Comparison of ENCODE assay signal across 37 cellular contexts in the genomic region with DNA sequence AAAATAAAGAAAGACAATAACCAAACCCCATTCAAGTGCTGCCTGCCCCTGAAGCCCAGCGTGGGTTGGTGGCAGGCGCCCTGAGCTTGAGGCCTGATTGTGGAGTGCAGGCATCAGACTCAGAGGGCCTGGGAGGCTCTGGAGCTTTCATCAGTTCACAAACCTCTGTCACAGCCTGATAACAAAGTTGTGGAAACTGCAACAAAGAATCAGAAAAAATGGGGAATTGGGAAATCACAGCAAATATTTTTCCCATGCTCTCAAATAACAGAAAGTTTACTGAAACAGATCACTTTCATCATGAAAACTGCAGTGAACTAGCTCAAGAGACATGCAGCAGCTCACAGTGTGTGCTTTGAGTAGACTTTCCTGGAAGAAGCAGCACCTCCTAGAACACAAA.
"Had no signal": no experiment of that assay in that cellular context is flagged by ENCODE, and none has a peak within 500 bp of the region (broad histone marks: within the 10 kb centered on the region; RNA-seq: fewer than 3 reads in every experiment).

No MANE protein-coding gene starts in this region.

- H3K27ac Mint-ChIP-seq: activated B cell treated with CpG ODN at 0.5 μM for 24 hours; activated CD4-positive, alpha-beta memory T cell treated with anti-CD3 and anti-CD28 coated beads for 36 hours; activated CD4-positive, alpha-beta T cell treated with anti-CD3 and anti-CD28 coated beads, Interleukin-2, amount 10 ng/mL, durations not matched to agents 24 days and 14 days; activated CD8-positive, alpha-beta T cell treated with anti-CD3 and anti-CD28 coated beads for 36 hours; activated naive CD4-positive, alpha-beta T cell treated with anti-CD3 and anti-CD28 coated beads for 36 hours; activated naive CD4-positive, alpha-beta T cell treated with anti-CD3 and anti-CD28 coated beads, Interleukin-2, amount 50 U/mL, for 72 hours; activated naive CD8-positive, alpha-beta T cell treated with anti-CD3 and anti-CD28 coated beads for 36 hours; activated T-cell treated with anti-CD3 and anti-CD28 coated beads, Interleukin-2, amount 50 U/mL, for 72 hours; activated T-helper 1 cell treated with anti-CD3 and anti-CD28 coated beads, Interleukin-12 subunit alpha, Interleukin-12 subunit beta, Interleukin-2, Interleukin-4 antibody, amounts not matched to agents 30 ng/mL and 10 ng/mL and 1 ng/mL, durations not matched to agents 14 hours and 24 hours and 36 hours; activated T-helper 17 cell treated with anti-CD3 and anti-CD28 coated beads, Interleukin-2, amount 50 U/mL, for 72 hours; brain; T-helper 1 cell treated with Interleukin-12 subunit alpha and Interleukin-12 subunit beta and Interleukin-4 antibody, amounts not matched to agents 30 μg/mL and 1 μg/mL, for 36 hours; T-helper 2 cell treated with Interferon-gamma antibody and Interleukin-4, amounts not matched to agents 5 μg/mL and 100 μg/mL, for 36 hours had no signal

- H3K4me1 ChIP-seq: adrenal gland, ascending aorta had no signal

- H3K36me3 Mint-ChIP-seq: activated CD4-positive, alpha-beta memory T cell treated with anti-CD3 and anti-CD28 coated beads for 36 hours; activated naive CD4-positive, alpha-beta T cell treated with anti-CD3 and anti-CD28 coated beads, Interleukin-2, amount 50 U/mL, for 72 hours; activated naive CD8-positive, alpha-beta T cell treated with anti-CD3 and anti-CD28 coated beads for 36 hours; brain had no signal

- H3K27ac ChIP-seq: adrenal gland, ascending aorta, cardiac muscle cell, VCaP had no signal

- H3K9me3 ChIP-seq: adrenal gland, ascending aorta had no signal

- H3K4me3 ChIP-seq: adrenal gland, ascending aorta, cardiac muscle cell had no signal

- H3K4me3 Mint-ChIP-seq: activated B cell treated with CpG ODN at 0.5 μM for 24 hours; activated CD4-positive, alpha-beta memory T cell treated with anti-CD3 and anti-CD28 coated beads for 36 hours; activated CD4-positive, alpha-beta T cell treated with anti-CD3 and anti-CD28 coated beads, Interleukin-2, amount 10 ng/mL, durations not matched to agents 24 days and 14 days; activated CD8-positive, alpha-beta T cell treated with anti-CD3 and anti-CD28 coated beads for 36 hours; activated naive CD4-positive, alpha-beta T cell treated with anti-CD3 and anti-CD28 coated beads for 36 hours; activated naive CD8-positive, alpha-beta T cell treated with anti-CD3 and anti-CD28 coated beads for 36 hours; activated T-cell treated with anti-CD3 and anti-CD28 coated beads, Interleukin-2, amount 50 U/mL, for 4 hours; activated T-cell treated with anti-CD3 and anti-CD28 coated beads, Interleukin-2, amount 50 U/mL, for 72 hours; activated T-helper 1 cell treated with anti-CD3 and anti-CD28 coated beads, Interleukin-12 subunit alpha, Interleukin-12 subunit beta, Interleukin-2, Interleukin-4 antibody, amounts not matched to agents 30 ng/mL and 10 ng/mL and 1 ng/mL, durations not matched to agents 14 hours and 24 hours and 36 hours; activated T-helper 17 cell treated with anti-CD3 and anti-CD28 coated beads, Interleukin-2, amount 50 U/mL, for 72 hours; brain; central memory CD8-positive, alpha-beta T cell; T-helper 1 cell treated with Interleukin-12 subunit alpha and Interleukin-12 subunit beta and Interleukin-4 antibody, amounts not matched to agents 30 μg/mL and 1 μg/mL, for 36 hours; T-helper 2 cell treated with Interferon-gamma antibody and Interleukin-4, amounts not matched to agents 5 μg/mL and 100 μg/mL, for 36 hours had no signal

- ATAC-seq: activated CD8-positive, alpha-beta T cell treated with anti-CD3 and anti-CD28 coated beads for 36 hours; activated naive CD4-positive, alpha-beta T cell treated with anti-CD3 and anti-CD28 coated beads, Interleukin-2, amount 50 U/mL, for 72 hours; activated T-cell treated with anti-CD3 and anti-CD28 coated beads, Interleukin-2, amount 50 U/mL, for 4 hours; activated T-cell treated with anti-CD3 and anti-CD28 coated beads, Interleukin-2, amount 50 U/mL, for 72 hours; activated T-helper 17 cell treated with anti-CD3 and anti-CD28 coated beads, Interleukin-2, amount 50 U/mL, for 72 hours had no signal

- H3K9me3 Mint-ChIP-seq: activated B cell treated with CpG ODN at 0.5 μM for 24 hours; activated CD8-positive, alpha-beta T cell treated with anti-CD3 and anti-CD28 coated beads for 36 hours; activated naive CD8-positive, alpha-beta T cell treated with anti-CD3 and anti-CD28 coated beads for 36 hours; activated T-cell treated with anti-CD3 and anti-CD28 coated beads, Interleukin-2, amount 50 U/mL, for 4 hours; activated T-cell treated with anti-CD3 and anti-CD28 coated beads, Interleukin-2, amount 50 U/mL, for 72 hours; central memory CD8-positive, alpha-beta T cell; T-helper 2 cell treated with Interferon-gamma antibody and Interleukin-4, amounts not matched to agents 5 μg/mL and 100 μg/mL, for 36 hours had no signal

- H3K27me3 Mint-ChIP-seq: activated B cell treated with CpG ODN at 0.5 μM for 24 hours; activated CD4-positive, alpha-beta memory T cell treated with anti-CD3 and anti-CD28 coated beads for 36 hours; activated T-helper 17 cell treated with anti-CD3 and anti-CD28 coated beads, Interleukin-2, amount 50 U/mL, for 72 hours had no signal

- DNase-seq: activated B cell treated with CpG ODN at 0.5 μM for 24 hours; activated CD4-positive, alpha-beta memory T cell treated with anti-CD3 and anti-CD28 coated beads for 36 hours; activated CD4-positive, alpha-beta T cell treated with anti-CD3 and anti-CD28 coated beads for 4 hours; activated CD4-positive, alpha-beta T cell treated with anti-CD3 and anti-CD28 coated beads, Interleukin-2, amount 10 ng/mL, durations not matched to agents 24 days and 14 days; activated CD4-positive, alpha-beta T cell treated with anti-CD3 and anti-CD28 coated beads, Interleukin-2, amount 50 U/mL, for 1 hour; activated CD4-positive, alpha-beta T cell treated with anti-CD3 and anti-CD28 coated beads, Interleukin-2, amount 50 U/mL, for 4 hours; activated CD4-positive, CD25-positive, alpha-beta regulatory T cell treated with anti-CD3 and anti-CD28 coated beads, Interleukin-2, amount 50 U/mL, for 72 hours; activated CD8-positive, alpha-beta memory T cell treated with anti-CD3 and anti-CD28 coated beads, Interleukin-2, amount 50 U/mL, for 4 hours; activated CD8-positive, alpha-beta T cell treated with anti-CD3 and anti-CD28 coated beads for 36 hours; activated effector memory CD4-positive, alpha-beta T cell treated with anti-CD3 and anti-CD28 coated beads, Interleukin-2, amount 50 U/mL, for 16 hours; activated gamma-delta T cell treated with Interleukin-2 at 50 U/mL for 16 hours; activated naive CD4-positive, alpha-beta T cell; activated naive CD4-positive, alpha-beta T cell treated with anti-CD3 and anti-CD28 coated beads for 36 hours; activated naive CD4-positive, alpha-beta T cell treated with anti-CD3 and anti-CD28 coated beads, Interleukin-2, amount 50 U/mL, for 16 hours; activated naive CD8-positive, alpha-beta T cell treated with anti-CD3 and anti-CD28 coated beads for 36 hours; activated T-cell treated with anti-CD3 and anti-CD28 coated beads for 4 hours; activated T-cell treated with anti-CD3 and anti-CD28 coated beads, Interleukin-2, amount 50 U/mL, for 1 hour; activated T-cell treated with anti-CD3 and anti-CD28 coated beads, Interleukin-2, amount 50 U/mL, for 4 hours; activated T-cell treated with anti-CD3 and anti-CD28 coated beads, Interleukin-2, amount 50 U/mL, for 72 hours; adrenal gland; amygdala; anterior cingulate cortex; caudate nucleus; cerebellar nuclear complex; T-helper 1 cell; T-helper 2 cell; T-helper 9 cell had no signal

- H3K27me3 ChIP-seq: adrenal gland, ascending aorta, cardiac muscle cell had no signal

- H3K36me3 ChIP-seq: adrenal gland, ascending aorta, cardiac muscle cell had no signal

- H3K4me1 Mint-ChIP-seq: activated B cell treated with CpG ODN at 0.5 μM for 24 hours; activated naive CD8-positive, alpha-beta T cell treated with anti-CD3 and anti-CD28 coated beads for 36 hours; activated T-helper 17 cell treated with anti-CD3 and anti-CD28 coated beads, Interleukin-2, amount 50 U/mL, for 72 hours had no signal
